1 cellular context compared by ENCODE assay signal in genomic region chr13:110600261-110600819, GRCh38.
TF ChIP-seq lines count a peak whose summit lies in the region.

No MANE protein-coding gene starts in this region.

TF ChIP-seq in HepG2, 621 proteins besides CTCF, POLR2A, EP300 and RAD21 (continued from another document):
- TF ChIP-seq RERE (CRISPR knock-in tag; IDR thresholded peaks at IDR 0.05; ENCODE audit: low read depth): no peak
- no peak for TF ChIP-seq DZIP1 (CRISPR knock-in tag; IDR thresholded peaks at IDR 0.05)
- TF ChIP-seq ZNF441 (CRISPR knock-in tag; IDR thresholded peaks at IDR 0.05; ENCODE audit: borderline replicate concordance): no peak
- TF ChIP-seq PHF20 (CRISPR knock-in tag; IDR thresholded peaks at IDR 0.05): no peak
- TF ChIP-seq TARDBP (CRISPR knock-in tag; IDR thresholded peaks at IDR 0.05): no peak
- TF ChIP-seq NCOA2 (CRISPR knock-in tag; IDR thresholded peaks at IDR 0.05): no peak
- no peak for TF ChIP-seq TFAP4 (IDR thresholded peaks at IDR 0.05; ENCODE audit: borderline replicate concordance, low read depth)
- peak; percentile 27 to 55; a peak in 3 of 4 replicates for TF ChIP-seq MAFK (conservative IDR thresholded peaks at IDR 0.05 in 1 of 2, IDR thresholded peaks at IDR 0.05 in 1 of 2; ENCODE audit: low read length in 2 of 2)
- TF ChIP-seq ZNF275 (CRISPR knock-in tag; IDR thresholded peaks at IDR 0.05; ENCODE audit: borderline replicate concordance): no peak
- peak; percentile 26; the same call in 1 of the 2 replicates for TF ChIP-seq HNF4A (CRISPR knock-in tag; IDR thresholded peaks at IDR 0.05)
- no peak for TF ChIP-seq SKI (IDR thresholded peaks at IDR 0.05; ENCODE audit: partially characterized antibody)
- no peak for TF ChIP-seq PBX2 (CRISPR knock-in tag; IDR thresholded peaks at IDR 0.05)
- TF ChIP-seq ATAD3A (CRISPR knock-in tag; IDR thresholded peaks at IDR 0.05): no peak
- TF ChIP-seq ZSCAN5A (CRISPR knock-in tag; IDR thresholded peaks at IDR 0.05; ENCODE audit: borderline replicate concordance): no peak
- peak; percentile 84 for TF ChIP-seq PPARG (CRISPR knock-in tag; conservative IDR thresholded peaks at IDR 0.05)
- TF ChIP-seq FOXA1 (IDR thresholded peaks at IDR 0.05): no peak
- no peak for TF ChIP-seq FOXA1 (CRISPR knock-in tag; IDR thresholded peaks at IDR 0.05)
- no peak for TF ChIP-seq ZFYVE20 (CRISPR knock-in tag; IDR thresholded peaks at IDR 0.05; ENCODE audit: borderline replicate concordance, low read depth)
- no peak for TF ChIP-seq FOSL1 (CRISPR knock-in tag; IDR thresholded peaks at IDR 0.05; ENCODE audit: borderline replicate concordance)
- peak; percentile 25; the same call in 1 of the 2 replicates for TF ChIP-seq MAFF (IDR thresholded peaks at IDR 0.05; ENCODE audit: low read depth, low read length)
- TF ChIP-seq ZNF724P (CRISPR knock-in tag; IDR thresholded peaks at IDR 0.05; ENCODE audit: borderline replicate concordance): no peak
- TF ChIP-seq ZNF292 (CRISPR knock-in tag; IDR thresholded peaks at IDR 0.05; ENCODE audit: borderline replicate concordance, low read depth): peak; percentile 68; the same call in 1 of the 2 replicates
- TF ChIP-seq ATF3 (CRISPR knock-in tag; IDR thresholded peaks at IDR 0.05): no peak
- TF ChIP-seq ZIK1 (CRISPR knock-in tag; IDR thresholded peaks at IDR 0.05; ENCODE audit: borderline replicate concordance, low read depth): no peak
- peak; percentile 87; the same call in 1 of the 2 replicates for TF ChIP-seq PRDM15 (CRISPR knock-in tag; IDR thresholded peaks at IDR 0.05)
- no peak for TF ChIP-seq ZNF788 (CRISPR knock-in tag; IDR thresholded peaks at IDR 0.05; ENCODE audit: borderline replicate concordance)
- TF ChIP-seq TAF15 (IDR thresholded peaks at IDR 0.05; ENCODE audit: low read depth, low read length, poor library complexity, severe bottlenecking): no peak
